ENCODE assay signal across 8 cellular contexts in genomic region chr6:130020892-130021483, GRCh38. TPM values are rescaled to one million over a fixed set of nuclear protein-coding genes. Genes with fewer than 3 reads are reported as not detected.
A peak's percentile ranks its signal among the peaks of the same experiment; 100 is the strongest.
DNase-seq lines count a peak whose midpoint lies in the region; ATAC-seq and TF ChIP-seq lines count a peak whose summit lies in the region.

No MANE protein-coding gene starts in this region.

- no peaks in the 10 kb centered on the region for H3K36me3 ChIP-seq in colonic mucosa

- peak overlapping the region; percentile 95 for H3K4me3 ChIP-seq in AG09309 (ENCODE audit: control insufficient read depth, low read depth, low read length)
- peak overlapping the region; percentile 78 for H3K4me3 ChIP-seq in colonic mucosa

- ATAC-seq in GM18868 (IDR thresholded peaks at IDR 0.05; ENCODE audit: unreplicated experiment) (peak; percentile 58), HG03135 (IDR thresholded peaks at IDR 0.05; ENCODE audit: unreplicated experiment) (peak; percentile 55)

- H3K9me3 ChIP-seq in colonic mucosa = no peaks in the 10 kb centered on the region

- H3K27ac ChIP-seq in colonic mucosa (peak overlapping the region; percentile 79), layer of hippocampus (ENCODE audit: low read depth, low read length) (peak overlapping the region; percentile 59)

- intact Hi-C loops in colonic mucosa (cut with DNase I) = loop anchor here (10.0 kb wide), 1 partner anchor 416 kb away; no protein-coding TSS in a partner anchor

- peak overlapping the region in 1 of 2 donors; percentile 76 for H3K9ac ChIP-seq in colonic mucosa (ENCODE audit: low read depth in 2 of 2, low read length in 2 of 2)

- no peaks in the 10 kb centered on the region for H3K27me3 ChIP-seq in colonic mucosa
- H3K27me3 ChIP-seq in layer of hippocampus (ENCODE audit: control insufficient read depth, insufficient read depth, low read length) = no peaks in the 10 kb centered on the region

- DNase-seq in AG09309 (ENCODE audit: low read depth) (peak; percentile 87), NCI-H226 (peak; percentile 74), colonic mucosa (peak; percentile 91)
- DNase-seq in activated CD4-positive, alpha-beta T cell treated with anti-CD3 and anti-CD28 coated beads for 1 hour = peak; percentile 65
- DNase-seq in stimulated activated CD4-positive, alpha-beta T cell treated with anti-CD3 and anti-CD28 coated beads, Interleukin-1b, Interleukin-23, amount 100 ng/mL, for 24 hours (ENCODE audit: low read depth in 4 of 4, low spot score in 1 of 4) = peak; percentile 46 to 68 (median 54)

- H3K4me1 ChIP-seq in colonic mucosa = no peaks in the 10 kb centered on the region

- TF ChIP-seq CTCF in AG09309 (IDR thresholded peaks at IDR 0.05; ENCODE audit: control insufficient read depth, insufficient read depth, low read depth, low read length, missing control alignments) (peak; percentile 78), colonic mucosa (IDR thresholded peaks at IDR 0.05) (peak; percentile 63)

RNA-seq across cellular contexts. Expression of gene L3MBTL3, which starts 2.6 kb away (rescaled TPM):
- 10 to 100 TPM in 1 of 2 donors, 1 to 10 TPM in 1; 9.8 to 13.1 TPM for total RNA-seq in colonic mucosa

Comparison
In these comparisons a context has a peak if more than half of its experiments do, and no peak if none do; other contexts are left out.
1. Peak in every context shown above with its lines: DNase-seq, ATAC-seq, H3K4me3 ChIP-seq and H3K27ac ChIP-seq.